ENCODE assay signal across 21 cellular contexts in genomic region chr6:131840936-131841583, GRCh38. TPM values are rescaled to one million over a fixed set of nuclear protein-coding genes. Genes with fewer than 3 reads are reported as not detected.
DNase-seq lines count a peak whose midpoint lies in the region; ATAC-seq, FAIRE-seq and TF ChIP-seq lines count a peak whose summit lies in the region.
"Had no signal": no experiment of that assay in that cellular context is flagged by ENCODE, and none has a peak within 500 bp of the region (broad histone marks: within the 10 kb centered on the region; RNA-seq: fewer than 3 reads in every experiment).

No MANE protein-coding gene starts in this region.

- H3K27ac ChIP-seq in astrocyte (ENCODE audit: low read depth, low read length) (no peak overlapping the region), neural progenitor cell (peak overlapping the region; percentile 65), ascending aorta (no peak overlapping the region)

- CTCF ChIA-PET in activated naive CD4-positive, alpha-beta T cell treated with anti-CD3 and anti-CD28 coated beads for 36 hours (lab: Charles Lee) = interaction anchor here (1.6 kb wide), 1 partner anchor 69 kb away, joined by 3 read pairs; no protein-coding TSS in a partner anchor

- TF ChIP-seq CTCF in astrocyte (IDR thresholded peaks at IDR 0.05; ENCODE audit: insufficient read depth, low read depth, low read length) (no peak), neural progenitor cell (IDR thresholded peaks at IDR 0.05) (no peak), ascending aorta (IDR thresholded peaks at IDR 0.05) (no peak)

- intact Hi-C loops in activated naive CD4-positive, alpha-beta T cell treated with anti-CD3 and anti-CD28 coated beads for 36 hours (cut with micrococcal nuclease) = no loop called here
- intact Hi-C loops in ascending aorta (cut with DNase I) = no loop called here

- no peaks in the 10 kb centered on the region for H3K4me1 ChIP-seq in astrocyte (ENCODE audit: insufficient read depth, low read length)
- H3K4me1 ChIP-seq in neural progenitor cell = no peaks in the 10 kb centered on the region
- no peaks in the 10 kb centered on the region for H3K4me1 ChIP-seq in ascending aorta
- H3K4me1 ChIP-seq: Caco-2 had no signal

- no peak overlapping the region for H2AFZ ChIP-seq in astrocyte (ENCODE audit: low read depth, low read length)
- H2AFZ ChIP-seq in neural progenitor cell (replicated peaks) = no peak overlapping the region

- H3K36me3 ChIP-seq in astrocyte (ENCODE audit: insufficient read depth, low read length) (no peaks in the 10 kb centered on the region), neural progenitor cell (no peaks in the 10 kb centered on the region), ascending aorta (no peaks in the 10 kb centered on the region)

- H3K9me3 ChIP-seq in astrocyte (ENCODE audit: insufficient read depth, low read depth, low read length) (no peaks in the 10 kb centered on the region), neural progenitor cell (ENCODE audit: low read depth) (no peaks in the 10 kb centered on the region), ascending aorta (no peaks in the 10 kb centered on the region)
- H3K9me3 ChIP-seq: Caco-2 had no signal

- H3K79me2 ChIP-seq in astrocyte (ENCODE audit: insufficient read depth, low read length) (no peaks in the 10 kb centered on the region), neural progenitor cell (ENCODE audit: low read depth) (no peaks in the 10 kb centered on the region)

- ATAC-seq in left lobe of liver = peak; percentile 47
- ATAC-seq: PC-3 had no signal

- H3K9me3 Mint-ChIP-seq in astrocyte (ENCODE audit: unreplicated experiment) = peaks cover 5% of the 10 kb centered on the region
- no peaks in the 10 kb centered on the region for H3K9me3 Mint-ChIP-seq in neural progenitor cell
- H3K9me3 Mint-ChIP-seq in activated naive CD4-positive, alpha-beta T cell treated with anti-CD3 and anti-CD28 coated beads for 36 hours = no peaks in the 10 kb centered on the region
- H3K9me3 Mint-ChIP-seq: CD4-positive, alpha-beta T cell had no signal

- FAIRE-seq in astrocyte (lab: Jason Lieb, UNC) = peak; percentile 65
- FAIRE-seq: A204.1, GM12891, GM18507, H1 had no signal

- no peak overlapping the region for H3K4me2 ChIP-seq in astrocyte (ENCODE audit: low read length)
- no peak overlapping the region for H3K4me2 ChIP-seq in neural progenitor cell

- no peaks in the 10 kb centered on the region for H3F3A ChIP-seq in neural progenitor cell (ENCODE audit: low read depth)

- H3K27ac Mint-ChIP-seq in astrocyte (ENCODE audit: unreplicated experiment) (no peak overlapping the region), neural progenitor cell (no peak overlapping the region)
- no peak overlapping the region for H3K27ac Mint-ChIP-seq in activated naive CD4-positive, alpha-beta T cell treated with anti-CD3 and anti-CD28 coated beads for 36 hours
- H3K27ac Mint-ChIP-seq: CD4-positive, alpha-beta T cell had no signal

- no peaks in the 10 kb centered on the region for H3K27me3 Mint-ChIP-seq in astrocyte (ENCODE audit: low read depth, unreplicated experiment)
- no peaks in the 10 kb centered on the region for H3K27me3 Mint-ChIP-seq in neural progenitor cell (ENCODE audit: insufficient read depth, low read depth)
- H3K27me3 Mint-ChIP-seq in activated naive CD4-positive, alpha-beta T cell treated with anti-CD3 and anti-CD28 coated beads for 36 hours (ENCODE audit: low read depth) = peaks cover 15% of the 10 kb centered on the region

- H3K36me3 Mint-ChIP-seq in astrocyte (ENCODE audit: low read depth, unreplicated experiment) (no peaks in the 10 kb centered on the region), neural progenitor cell (no peaks in the 10 kb centered on the region)
- no peaks in the 10 kb centered on the region for H3K36me3 Mint-ChIP-seq in activated naive CD4-positive, alpha-beta T cell treated with anti-CD3 and anti-CD28 coated beads for 36 hours (ENCODE audit: low read depth)

- H3K4me1 Mint-ChIP-seq in astrocyte (ENCODE audit: low read depth, unreplicated experiment) = peaks cover 4% of the 10 kb centered on the region
- peaks cover 5% of the 10 kb centered on the region for H3K4me1 Mint-ChIP-seq in neural progenitor cell
- no peaks in the 10 kb centered on the region for H3K4me1 Mint-ChIP-seq in activated naive CD4-positive, alpha-beta T cell treated with anti-CD3 and anti-CD28 coated beads for 36 hours (ENCODE audit: low read depth)

- H3K9ac ChIP-seq in astrocyte (ENCODE audit: low read length) = no peak overlapping the region
- H3K9ac ChIP-seq in neural progenitor cell = no peak overlapping the region

- DNase-seq in EH (ENCODE audit: low read depth) = peak; percentile 9
- DNase-seq in astrocyte (ENCODE audit: low read depth) = no peak
- no peak for DNase-seq in left lobe of liver (ENCODE audit: low spot score)
- DNase-seq in neural progenitor cell (ENCODE audit: low spot score) = no peak
- DNase-seq in dedifferentiated amniotic fluid mesenchymal stem cell (ENCODE audit: extremely low spot score) = no peak
- DNase-seq in activated naive CD4-positive, alpha-beta T cell treated with anti-CD3 and anti-CD28 coated beads for 36 hours = no peak
- DNase-seq in ascending aorta (ENCODE audit: low spot score in 2 of 2) = no peak
- no peak for DNase-seq in NCI-H2029 (lab: John Stamatoyannopoulos, UW)
- DNase-seq: Caco-2; CD4-positive, alpha-beta T cell; DMS53; Kasumi-1; NCI-H1105; NCI-H1694; NCI-H226; NCI-H524; PC-3 had no signal

- H3K27me3 ChIP-seq in astrocyte (ENCODE audit: insufficient read depth, low read length) (no peaks in the 10 kb centered on the region), neural progenitor cell (no peaks in the 10 kb centered on the region), ascending aorta (no peaks in the 10 kb centered on the region)

- H4K20me1 ChIP-seq in astrocyte (ENCODE audit: insufficient read depth, low read length) = no peaks in the 10 kb centered on the region
- no peaks in the 10 kb centered on the region for H4K20me1 ChIP-seq in neural progenitor cell (ENCODE audit: low read depth)

- H3K4me3 ChIP-seq in astrocyte (ENCODE audit: insufficient read depth, low read depth, low read length) (no peak overlapping the region), neural progenitor cell (no peak overlapping the region), ascending aorta (no peak overlapping the region)

- no peak overlapping the region for H3K4me3 Mint-ChIP-seq in astrocyte (ENCODE audit: unreplicated experiment)
- H3K4me3 Mint-ChIP-seq in neural progenitor cell = no peak overlapping the region
- H3K4me3 Mint-ChIP-seq in activated naive CD4-positive, alpha-beta T cell treated with anti-CD3 and anti-CD28 coated beads for 36 hours = no peak overlapping the region
- H3K4me3 Mint-ChIP-seq: CD4-positive, alpha-beta T cell had no signal

RNA-seq across cellular contexts. Expression of gene ENPP1, which starts 33.2 kb away (rescaled TPM):
- total RNA-seq in astrocyte (7.1 and 8.9 TPM in 2 replicates), left lobe of liver (49.1 TPM), neural progenitor cell (ENCODE audit: low replicate concordance) (7.8 and 9.7 TPM in 2 replicates), ascending aorta (4.5 TPM)
- total RNA-seq in activated naive CD4-positive, alpha-beta T cell treated with anti-CD3 and anti-CD28 coated beads for 36 hours = under 1 TPM in 1 of 2 experiments, not detected in 1; 0.19 TPM
